Comparison of ENCODE assay signal across 8 cellular contexts in the genomic region with DNA sequence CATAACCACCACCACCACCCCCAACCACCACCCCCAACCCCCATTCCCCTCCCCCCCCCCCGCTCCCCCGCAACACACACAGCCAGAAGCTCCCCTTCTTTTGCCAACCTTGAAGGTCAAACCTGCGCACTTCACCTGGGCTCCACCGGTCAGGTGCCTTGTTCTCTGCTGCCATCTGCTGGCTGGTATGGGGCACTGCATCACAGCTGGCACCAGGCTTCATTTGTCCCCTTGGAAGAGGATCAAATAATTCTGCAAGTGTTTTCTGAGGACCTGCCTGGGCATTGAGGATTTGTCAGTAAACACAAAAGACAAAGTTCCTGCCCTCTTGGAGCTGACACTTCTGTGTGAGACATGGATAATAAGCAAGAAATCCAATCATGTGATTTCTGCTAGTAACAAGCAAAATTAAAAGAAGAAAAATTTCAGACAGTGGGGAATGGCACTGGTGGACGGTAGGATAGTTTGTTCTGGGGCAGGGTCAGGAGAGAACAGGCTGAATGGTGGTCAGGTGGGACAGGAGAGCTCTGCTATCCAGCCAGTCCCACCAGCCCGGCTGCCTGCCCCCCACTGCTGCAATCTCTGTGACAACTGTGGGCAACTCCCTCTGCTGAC. TPM values are rescaled to one million over a fixed set of nuclear protein-coding genes. Genes with fewer than 3 reads are reported as not detected.
DNase-seq lines count a peak whose midpoint lies in the region; ATAC-seq and TF ChIP-seq lines count a peak whose summit lies in the region.

No MANE protein-coding gene starts in this region.

- H3K4me1 ChIP-seq in mesendoderm (ENCODE audit: control insufficient read depth, low read depth, low read length): no peaks in the 10 kb centered on the region

- H2BK120ac ChIP-seq in mesendoderm (ENCODE audit: low read depth, low read length): no peak overlapping the region

- H3K4me3 ChIP-seq in mesendoderm (ENCODE audit: low read length): no peak overlapping the region

- H3K79me1 ChIP-seq in mesendoderm (ENCODE audit: low read length): no peaks in the 10 kb centered on the region

- POLR2A ChIA-PET in activated CD4-positive, alpha-beta memory T cell treated with anti-CD3 and anti-CD28 coated beads for 36 hours (lab: Charles Lee): no interaction called here

- DNase-seq in GM13976 (ENCODE audit: low spot score): peak; percentile 89
- DNase-seq in NCI-H345 treated with DMSO at 0.1 percent for 48 hours (lab: John Stamatoyannopoulos, UW; ENCODE audit: unreplicated experiment): peak; percentile 36
- DNase-seq in activated CD4-positive, alpha-beta memory T cell treated with anti-CD3 and anti-CD28 coated beads for 36 hours: peak; percentile 78
- DNase-seq in effector CD8-positive, alpha-beta T cell (lab: John Stamatoyannopoulos, UW): peak; percentile 49
- DNase-seq in mesendoderm: peak; percentile 68
- peak; percentile 40 for DNase-seq in stimulated activated CD8-positive, alpha-beta memory T cell treated with anti-CD3 and anti-CD28 coated beads, Interleukin-4, amount 100 ng/mL, for 24 hours (ENCODE audit: low read depth)

- H2BK5ac ChIP-seq in mesendoderm (ENCODE audit: low read length): no peak overlapping the region

- H3K79me2 ChIP-seq in mesendoderm (ENCODE audit: control insufficient read depth, insufficient read depth, low read length): no peaks in the 10 kb centered on the region

- H3K4me2 ChIP-seq in mesendoderm (ENCODE audit: low read length): no peak overlapping the region

- no peak overlapping the region for H3K9ac ChIP-seq in mesendoderm (ENCODE audit: low read length)

- H3K18ac ChIP-seq in mesendoderm (ENCODE audit: low read length): no peak overlapping the region

- intact Hi-C loops in activated CD4-positive, alpha-beta memory T cell treated with anti-CD3 and anti-CD28 coated beads for 36 hours (cut with micrococcal nuclease): loop anchor here (1.0 to 5.0 kb wide), 2 partner anchors 41 to 59 kb away; no protein-coding TSS in a partner anchor

- no CpG with 5 or more reads among the region's 6 CpGs for WGBS in mesendoderm (ENCODE audit: extremely low coverage, insufficient coverage, low lambda C conversion rate)

- no peak overlapping the region for H2BK15ac ChIP-seq in mesendoderm (replicated peaks; ENCODE audit: low read depth)

- no peak overlapping the region for H4K8ac ChIP-seq in mesendoderm (ENCODE audit: low read depth, low read length)

- no peaks in the 10 kb centered on the region for H3K9me3 Mint-ChIP-seq in activated CD4-positive, alpha-beta memory T cell treated with anti-CD3 and anti-CD28 coated beads for 36 hours

- H3K56ac ChIP-seq in mesendoderm (ENCODE audit: low read length): no peak overlapping the region

- no peak for ATAC-seq in HG02852 (IDR thresholded peaks at IDR 0.05; ENCODE audit: unreplicated experiment)

- peaks cover 32% of the 10 kb centered on the region for H3K27me3 Mint-ChIP-seq in activated CD4-positive, alpha-beta memory T cell treated with anti-CD3 and anti-CD28 coated beads for 36 hours

- no peaks in the 10 kb centered on the region for H3K27me3 ChIP-seq in mesendoderm (ENCODE audit: insufficient read depth, low read length, poor library complexity)

- no peak overlapping the region for H3K27ac ChIP-seq in 22Rv1
- no peak overlapping the region for H3K27ac ChIP-seq in mesendoderm (ENCODE audit: low read depth, low read length)

- H4K5ac ChIP-seq in mesendoderm (ENCODE audit: low read length): no peak overlapping the region

- H3K4ac ChIP-seq in mesendoderm (ENCODE audit: low read depth, low read length): no peak overlapping the region

- no peaks in the 10 kb centered on the region for H3K36me3 Mint-ChIP-seq in activated CD4-positive, alpha-beta memory T cell treated with anti-CD3 and anti-CD28 coated beads for 36 hours

- in situ Hi-C loops in GM13976 (cut with MboI; ENCODE audit: low sequenced_read_pairs, unreplicated experiment): loop anchor here (10.0 kb wide), 1 partner anchor 53 kb away; no protein-coding TSS in a partner anchor

- no peaks in the 10 kb centered on the region for H3K36me3 ChIP-seq in mesendoderm (ENCODE audit: control insufficient read depth, insufficient read depth, low read length)

- no peak overlapping the region for H2AK5ac ChIP-seq in mesendoderm (ENCODE audit: low read length)

- TF ChIP-seq CTCF in 22Rv1 (IDR thresholded peaks at IDR 0.05) (peak; percentile 87), GM13976 (IDR thresholded peaks at IDR 0.05; ENCODE audit: borderline replicate concordance, control extremely low read depth, extremely low read depth, insufficient read depth, missing control alignments) (peak; percentile 98)

- H3K27ac Mint-ChIP-seq in activated CD4-positive, alpha-beta memory T cell treated with anti-CD3 and anti-CD28 coated beads for 36 hours: no peak overlapping the region

- H3K23ac ChIP-seq in mesendoderm (ENCODE audit: low read length): no peak overlapping the region

- CTCF ChIA-PET in activated CD4-positive, alpha-beta memory T cell treated with anti-CD3 and anti-CD28 coated beads for 36 hours (lab: Charles Lee): interaction anchor here (0.6 to 14.2 kb wide), 32 partner anchors 8 to 733 kb away, joined by 3 to 401 read pairs (median 4); no protein-coding TSS in a partner anchor

- H3K4me1 Mint-ChIP-seq in activated CD4-positive, alpha-beta memory T cell treated with anti-CD3 and anti-CD28 coated beads for 36 hours (ENCODE audit: low read depth): no peaks in the 10 kb centered on the region

- H3K4me3 Mint-ChIP-seq in activated CD4-positive, alpha-beta memory T cell treated with anti-CD3 and anti-CD28 coated beads for 36 hours: no peak overlapping the region

RNA-seq across cellular contexts. Expression of gene LMX1B, which starts 55.6 kb away (rescaled TPM):
- not detected for total RNA-seq in activated CD4-positive, alpha-beta memory T cell treated with anti-CD3 and anti-CD28 coated beads for 36 hours
- polyA plus RNA-seq in mesendoderm (2013, experiment 1 of 2): 0.53 TPM
- polyA plus RNA-seq in mesendoderm (2013, experiment 2 of 2): 0.45 TPM

Comparison
In these comparisons a context has a peak if more than half of its experiments do, and no peak if none do; other contexts are left out.
1. DNase-seq: peak in every context shown above with its lines; median percentile 89 in GM13976; 78 in activated CD4-positive, alpha-beta memory T cell treated with anti-CD3 and anti-CD28 coated beads for 36 hours; 68 in mesendoderm; 49 in effector CD8-positive, alpha-beta T cell; 40 in stimulated activated CD8-positive, alpha-beta memory T cell treated with anti-CD3 and anti-CD28 coated beads, Interleukin-4, amount 100 ng/mL, for 24 hours; 36 in NCI-H345 treated with DMSO at 0.1 percent for 48 hours.